In genomic region chr6:124298682-124299081, GRCh38 we compare ENCODE assay signal across 15 cellular contexts.
DNase-seq lines count a peak whose midpoint lies in the region; TF ChIP-seq lines count a peak whose summit lies in the region.
"Had no signal": no experiment of that assay in that cellular context is flagged by ENCODE, and none has a peak within 500 bp of the region (broad histone marks: within the 10 kb centered on the region; RNA-seq: fewer than 3 reads in every experiment).

No MANE protein-coding gene starts in this region.

- no peak overlapping the region for H2AFZ ChIP-seq in neural cell (ENCODE audit: low read depth, low read length)

- peak; percentile 83 for TF ChIP-seq EP300 in neural cell (conservative IDR thresholded peaks at IDR 0.05; ENCODE audit: poor library complexity, severe bottlenecking)

- no peak overlapping the region for H3K9ac ChIP-seq in neural cell (ENCODE audit: low read length)

- H3K36me3 Mint-ChIP-seq in activated CD4-positive, alpha-beta memory T cell treated with anti-CD3 and anti-CD28 coated beads, Interleukin-2, amount 10 ng/mL, durations not matched to agents 7 days and 5 days (ENCODE audit: low read depth), result no peaks in the 10 kb centered on the region
- H3K36me3 Mint-ChIP-seq: CD4-positive, alpha-beta memory T cell had no signal

- no peaks in the 10 kb centered on the region for H3K9me2 ChIP-seq in neural cell (ENCODE audit: insufficient read depth, low read length)

- peak overlapping the region; percentile 70 for H3K27ac ChIP-seq in neural cell (ENCODE audit: low read length)
- H3K27ac ChIP-seq: 22Rv1 had no signal

- peak; percentile 5 for DNase-seq in DMS79 (lab: John Stamatoyannopoulos, UW)
- DNase-seq in DMS79 treated with DMSO at 0.1 percent for 48 hours (lab: John Stamatoyannopoulos, UW), result no peak
- DNase-seq in NCI-H1092 treated with DMSO at 0.1 percent for 48 hours (lab: John Stamatoyannopoulos, UW), result peak; percentile 2
- DNase-seq in NCI-H524 (lab: John Stamatoyannopoulos, UW), result peak; percentile 12 to 67
- DNase-seq in amniotic stem cell (lab: John Stamatoyannopoulos, UW), result no peak
- no peak for DNase-seq in HAP-1 (ENCODE audit: low spot score in 2 of 2)
- no peak for DNase-seq in activated CD4-positive, alpha-beta memory T cell treated with anti-CD3 and anti-CD28 coated beads, Interleukin-2, amount 10 ng/mL, durations not matched to agents 7 days and 5 days
- DNase-seq: CD4-positive, alpha-beta memory T cell; DMS 273 treated with DMSO at 0.1 percent for 48 hours; KBM-7; NCI-H187 treated with DMSO at 0.1 percent for 48 hours; NCI-H226; T-helper 1 cell had no signal

- POLR2A ChIA-PET in activated CD4-positive, alpha-beta memory T cell treated with anti-CD3 and anti-CD28 coated beads, Interleukin-2, amount 10 ng/mL, durations not matched to agents 7 days and 5 days (lab: Charles Lee), result no interaction called here

- H3F3A ChIP-seq in neural cell (ENCODE audit: insufficient read depth, low read length, poor library complexity, severe bottlenecking), result peaks cover 6% of the 10 kb centered on the region

- H3K27me3 ChIP-seq in neural cell (ENCODE audit: insufficient read depth, low read depth, low read length) (no peaks in the 10 kb centered on the region), HAP-1 (ENCODE audit: low read depth) (no peaks in the 10 kb centered on the region)

- no peak for TF ChIP-seq CTCF in neural cell (IDR thresholded peaks at IDR 0.05; ENCODE audit: poor library complexity, severe bottlenecking)

- H3K4me2 ChIP-seq in neural cell (ENCODE audit: low read length), result no peak overlapping the region

- TF ChIP-seq RAD21 in neural cell (conservative IDR thresholded peaks at IDR 0.05), result no peak

- no peaks in the 10 kb centered on the region for H3K4me1 Mint-ChIP-seq in activated CD4-positive, alpha-beta memory T cell treated with anti-CD3 and anti-CD28 coated beads, Interleukin-2, amount 10 ng/mL, durations not matched to agents 7 days and 5 days
- H3K4me1 Mint-ChIP-seq: CD4-positive, alpha-beta memory T cell had no signal

- in situ Hi-C loops in HAP-1 (cut with MboI; ENCODE audit: low sequenced_read_pairs), result no loop called here

- H3K4me3 Mint-ChIP-seq in activated CD4-positive, alpha-beta memory T cell treated with anti-CD3 and anti-CD28 coated beads, Interleukin-2, amount 10 ng/mL, durations not matched to agents 7 days and 5 days, result no peak overlapping the region
- H3K4me3 Mint-ChIP-seq: CD4-positive, alpha-beta memory T cell had no signal

- H3K4me3 ChIP-seq in neural cell (ENCODE audit: low read length), result no peak overlapping the region
- no peak overlapping the region for H3K4me3 ChIP-seq in HAP-1

- H3K4me1 ChIP-seq in HAP-1, result no peaks in the 10 kb centered on the region

- H3K27me3 Mint-ChIP-seq in activated CD4-positive, alpha-beta memory T cell treated with anti-CD3 and anti-CD28 coated beads, Interleukin-2, amount 10 ng/mL, durations not matched to agents 7 days and 5 days, result no peaks in the 10 kb centered on the region
- H3K27me3 Mint-ChIP-seq: CD4-positive, alpha-beta memory T cell had no signal

- no peaks in the 10 kb centered on the region for H3K36me3 ChIP-seq in neural cell (ENCODE audit: insufficient read depth, low read length)
- H3K36me3 ChIP-seq in HAP-1 (replicated peaks), result no peaks in the 10 kb centered on the region

- CTCF ChIA-PET in activated CD4-positive, alpha-beta memory T cell treated with anti-CD3 and anti-CD28 coated beads, Interleukin-2, amount 10 ng/mL, durations not matched to agents 7 days and 5 days (lab: Charles Lee), result no interaction called here

- H3K9me3 Mint-ChIP-seq in activated CD4-positive, alpha-beta memory T cell treated with anti-CD3 and anti-CD28 coated beads, Interleukin-2, amount 10 ng/mL, durations not matched to agents 7 days and 5 days, result peaks cover 9% of the 10 kb centered on the region

- no peaks in the 10 kb centered on the region for H4K20me1 ChIP-seq in neural cell (ENCODE audit: insufficient read depth)

- H3K9me3 ChIP-seq in neural cell (ENCODE audit: low read length) (no peaks in the 10 kb centered on the region), HAP-1 (no peaks in the 10 kb centered on the region; the same call in 1 of the 2 replicates)

- H3K79me2 ChIP-seq in neural cell (replicated peaks; ENCODE audit: insufficient read depth, low read length), result no peaks in the 10 kb centered on the region

- no peak overlapping the region for H3K27ac Mint-ChIP-seq in activated CD4-positive, alpha-beta memory T cell treated with anti-CD3 and anti-CD28 coated beads, Interleukin-2, amount 10 ng/mL, durations not matched to agents 7 days and 5 days
- H3K27ac Mint-ChIP-seq: CD4-positive, alpha-beta memory T cell had no signal

TF ChIP-seq in neural cell, 6 proteins besides CTCF, POLR2A, EP300 and RAD21:
- TF ChIP-seq MXI1 (conservative IDR thresholded peaks at IDR 0.05; ENCODE audit: poor library complexity, severe bottlenecking) (no peak), SMC3 (conservative IDR thresholded peaks at IDR 0.05; ENCODE audit: poor library complexity) (peak; percentile 26), POLR2AphosphoS5 (IDR thresholded peaks at IDR 0.05) (peak; percentile 91), TAF1 (IDR thresholded peaks at IDR 0.05; ENCODE audit: low read depth) (no peak), EZH2 (IDR thresholded peaks at IDR 0.05; ENCODE audit: borderline replicate concordance, insufficient read depth, low read length, poor library complexity, severe bottlenecking) (no peak)
- TF ChIP-seq, protein P1, sequence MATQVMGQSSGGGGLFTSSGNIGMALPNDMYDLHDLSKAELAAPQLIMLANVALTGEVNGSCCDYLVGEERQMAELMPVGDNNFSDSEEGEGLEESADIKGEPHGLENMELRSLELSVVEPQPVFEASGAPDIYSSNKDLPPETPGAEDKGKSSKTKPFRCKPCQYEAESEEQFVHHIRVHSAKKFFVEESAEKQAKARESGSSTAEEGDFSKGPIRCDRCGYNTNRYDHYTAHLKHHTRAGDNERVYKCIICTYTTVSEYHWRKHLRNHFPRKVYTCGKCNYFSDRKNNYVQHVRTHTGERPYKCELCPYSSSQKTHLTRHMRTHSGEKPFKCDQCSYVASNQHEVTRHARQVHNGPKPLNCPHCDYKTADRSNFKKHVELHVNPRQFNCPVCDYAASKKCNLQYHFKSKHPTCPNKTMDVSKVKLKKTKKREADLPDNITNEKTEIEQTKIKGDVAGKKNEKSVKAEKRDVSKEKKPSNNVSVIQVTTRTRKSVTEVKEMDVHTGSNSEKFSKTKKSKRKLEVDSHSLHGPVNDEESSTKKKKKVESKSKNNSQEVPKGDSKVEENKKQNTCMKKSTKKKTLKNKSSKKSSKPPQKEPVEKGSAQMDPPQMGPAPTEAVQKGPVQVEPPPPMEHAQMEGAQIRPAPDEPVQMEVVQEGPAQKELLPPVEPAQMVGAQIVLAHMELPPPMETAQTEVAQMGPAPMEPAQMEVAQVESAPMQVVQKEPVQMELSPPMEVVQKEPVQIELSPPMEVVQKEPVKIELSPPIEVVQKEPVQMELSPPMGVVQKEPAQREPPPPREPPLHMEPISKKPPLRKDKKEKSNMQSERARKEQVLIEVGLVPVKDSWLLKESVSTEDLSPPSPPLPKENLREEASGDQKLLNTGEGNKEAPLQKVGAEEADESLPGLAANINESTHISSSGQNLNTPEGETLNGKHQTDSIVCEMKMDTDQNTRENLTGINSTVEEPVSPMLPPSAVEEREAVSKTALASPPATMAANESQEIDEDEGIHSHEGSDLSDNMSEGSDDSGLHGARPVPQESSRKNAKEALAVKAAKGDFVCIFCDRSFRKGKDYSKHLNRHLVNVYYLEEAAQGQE (IDR thresholded peaks at IDR 0.05; ENCODE audit: borderline replicate concordance), result peak; percentile 74
TF ChIP-seq in neural cell: peak in this region for 3.

Comparison
In these comparisons a context has a peak if more than half of its experiments do, and no peak if none do; other contexts are left out.
1. DNase-seq: peak in DMS79 (single experiment), NCI-H1092 treated with DMSO at 0.1 percent for 48 hours (single experiment) and NCI-H524 (2 of 2); none in DMS79 treated with DMSO at 0.1 percent for 48 hours (single experiment), amniotic stem cell (single experiment), HAP-1 (0 of 2) and activated CD4-positive, alpha-beta memory T cell treated with anti-CD3 and anti-CD28 coated beads, Interleukin-2, amount 10 ng/mL, durations not matched to agents 7 days and 5 days (single experiment).